9 cellular contexts compared by ENCODE assay signal in genomic region chr10:124971276-124971675, GRCh38. TPM values are rescaled to one million over a fixed set of nuclear protein-coding genes. Genes with fewer than 3 reads are reported as not detected.
DNase-seq lines count a peak whose midpoint lies in the region; ATAC-seq and TF ChIP-seq lines count a peak whose summit lies in the region.
"Had no signal": no experiment of that assay in that cellular context is flagged by ENCODE, and none has a peak within 500 bp of the region (broad histone marks: within the 10 kb centered on the region; RNA-seq: fewer than 3 reads in every experiment).

No MANE protein-coding gene starts in this region.

- no peaks in the 10 kb centered on the region for H3K27me3 Mint-ChIP-seq in activated T-cell treated with anti-CD3 and anti-CD28 coated beads, Interleukin-2, amount 50 U/mL, for 72 hours (ENCODE audit: low read depth)
- no peaks in the 10 kb centered on the region for H3K27me3 Mint-ChIP-seq in stimulated activated memory B cell treated with anti-CD40 and anti-IgM and Interleukin-4, amounts not matched to agents 10 μg/mL and 1 μg/mL and 100 μg/mL, for 72 hours

- no peak overlapping the region for H3K4me3 Mint-ChIP-seq in activated T-cell treated with anti-CD3 and anti-CD28 coated beads, Interleukin-2, amount 50 U/mL, for 72 hours
- H3K4me3 Mint-ChIP-seq in stimulated activated memory B cell treated with anti-CD40 and anti-IgM and Interleukin-4, amounts not matched to agents 10 μg/mL and 1 μg/mL and 100 μg/mL, for 72 hours, result no peak overlapping the region
- H3K4me3 Mint-ChIP-seq: T-helper 1 cell treated with Interleukin-12 subunit alpha and Interleukin-12 subunit beta and Interleukin-4 antibody, amounts not matched to agents 30 μg/mL and 1 μg/mL, for 36 hours had no signal

- peaks cover 27% of the 10 kb centered on the region for H3K4me1 Mint-ChIP-seq in activated T-cell treated with anti-CD3 and anti-CD28 coated beads, Interleukin-2, amount 50 U/mL, for 72 hours (ENCODE audit: low read depth)
- peaks cover 32% of the 10 kb centered on the region for H3K4me1 Mint-ChIP-seq in stimulated activated memory B cell treated with anti-CD40 and anti-IgM and Interleukin-4, amounts not matched to agents 10 μg/mL and 1 μg/mL and 100 μg/mL, for 72 hours

- intact Hi-C loops in left ventricle myocardium inferior (cut with micrococcal nuclease), result no loop called here

- H3K4me1 ChIP-seq in left ventricle myocardium inferior (peaks cover 38% of the 10 kb centered on the region), thoracic aorta (ENCODE audit: control insufficient read depth in 1 of 2, low read depth in 2 of 2) (peaks cover 29 to 40% of the 10 kb centered on the region in 2 donors)

- H3K27ac ChIP-seq in left ventricle myocardium inferior (replicated peaks) (peak overlapping the region; percentile 66), thoracic aorta (peak overlapping the region; percentile 56 to 57)

- H3K9me3 ChIP-seq in left ventricle myocardium inferior (replicated peaks), result no peaks in the 10 kb centered on the region
- no peaks in the 10 kb centered on the region for H3K9me3 ChIP-seq in thoracic aorta

- no peak for DNase-seq in activated T-cell treated with anti-CD3 and anti-CD28 coated beads, Interleukin-2, amount 50 U/mL, for 72 hours
- DNase-seq in activated T-cell treated with anti-CD3 and anti-CD28 coated beads, Interleukin-2, amount 50 U/mL, for 1 hour, result no peak
- no peak for DNase-seq in left ventricle myocardium inferior
- DNase-seq in thoracic aorta (ENCODE audit: low spot score), result no peak
- no peak for DNase-seq in DMS114 treated with DMSO at 0.1 percent for 48 hours (lab: John Stamatoyannopoulos, UW; ENCODE audit: unreplicated experiment)

- no peak overlapping the region for H3K4me3 ChIP-seq in left ventricle myocardium inferior
- no peak overlapping the region for H3K4me3 ChIP-seq in thoracic aorta

- peak overlapping the region; percentile 45 for H3K27ac Mint-ChIP-seq in activated T-cell treated with anti-CD3 and anti-CD28 coated beads, Interleukin-2, amount 50 U/mL, for 72 hours
- no peak overlapping the region for H3K27ac Mint-ChIP-seq in stimulated activated memory B cell treated with anti-CD40 and anti-IgM and Interleukin-4, amounts not matched to agents 10 μg/mL and 1 μg/mL and 100 μg/mL, for 72 hours
- H3K27ac Mint-ChIP-seq: T-helper 1 cell treated with Interleukin-12 subunit alpha and Interleukin-12 subunit beta and Interleukin-4 antibody, amounts not matched to agents 30 μg/mL and 1 μg/mL, for 36 hours had no signal

- H3K36me3 ChIP-seq in left ventricle myocardium inferior (peaks cover 54% of the 10 kb centered on the region), thoracic aorta (peaks cover 10% of the 10 kb centered on the region)

- TF ChIP-seq CTCF in left ventricle myocardium inferior (IDR thresholded peaks at IDR 0.05; ENCODE audit: borderline replicate concordance) (no peak), thoracic aorta (IDR thresholded peaks at IDR 0.05) (no peak)

- no peaks in the 10 kb centered on the region for H3K27me3 ChIP-seq in left ventricle myocardium inferior (ENCODE audit: low read depth)
- no peaks in the 10 kb centered on the region for H3K27me3 ChIP-seq in thoracic aorta (replicated peaks; ENCODE audit: insufficient read depth)

- ATAC-seq in activated T-cell treated with anti-CD3 and anti-CD28 coated beads, Interleukin-2, amount 50 U/mL, for 72 hours (replicated peaks in 1 of 2), result no peak
- ATAC-seq in HG03139 (IDR thresholded peaks at IDR 0.05; ENCODE audit: unreplicated experiment), result peak; percentile 42
- no peak for ATAC-seq in thoracic aorta (ENCODE audit: insufficient number of reproducible peaks, low FRiP score, low read depth)
- ATAC-seq in GM18517 (IDR thresholded peaks at IDR 0.05; ENCODE audit: unreplicated experiment), result no peak
- no peak for ATAC-seq in stimulated activated memory B cell treated with anti-CD40 and anti-IgM and Interleukin-4, amounts not matched to agents 10 μg/mL and 1 μg/mL and 100 μg/mL, for 72 hours

- no peaks in the 10 kb centered on the region for H3K9me3 Mint-ChIP-seq in activated T-cell treated with anti-CD3 and anti-CD28 coated beads, Interleukin-2, amount 50 U/mL, for 72 hours
- no peaks in the 10 kb centered on the region for H3K9me3 Mint-ChIP-seq in stimulated activated memory B cell treated with anti-CD40 and anti-IgM and Interleukin-4, amounts not matched to agents 10 μg/mL and 1 μg/mL and 100 μg/mL, for 72 hours
- H3K9me3 Mint-ChIP-seq: T-helper 1 cell treated with Interleukin-12 subunit alpha and Interleukin-12 subunit beta and Interleukin-4 antibody, amounts not matched to agents 30 μg/mL and 1 μg/mL, for 36 hours had no signal

- peaks cover 2 to 17% of the 10 kb centered on the region in 2 donors for H3K36me3 Mint-ChIP-seq in activated T-cell treated with anti-CD3 and anti-CD28 coated beads, Interleukin-2, amount 50 U/mL, for 72 hours (ENCODE audit: insufficient read depth in 2 of 2)
- H3K36me3 Mint-ChIP-seq in stimulated activated memory B cell treated with anti-CD40 and anti-IgM and Interleukin-4, amounts not matched to agents 10 μg/mL and 1 μg/mL and 100 μg/mL, for 72 hours, result peaks cover 49% of the 10 kb centered on the region

RNA-seq across cellular contexts. Expression of gene ZRANB1, which starts 29.4 kb away (rescaled TPM):
- total RNA-seq in activated T-cell treated with anti-CD3 and anti-CD28 coated beads, Interleukin-2, amount 50 U/mL, for 72 hours, result 10 to 100 TPM; 15.0 to 16.0 TPM
- total RNA-seq in left ventricle myocardium inferior (25.3 TPM), thoracic aorta (10 to 100 TPM; 30.1 to 30.9 TPM)
